In genomic region chr11:111652184-111652583, GRCh38 we compare ENCODE assay signal across 1 cellular context.
TF ChIP-seq lines count a peak whose summit lies in the region.

No MANE protein-coding gene starts in this region.

TF ChIP-seq in K562, 482 proteins besides CTCF, POLR2A, EP300 and RAD21:
- TF ChIP-seq XRCC4 (IDR thresholded peaks at IDR 0.05; ENCODE audit: extremely low read depth, insufficient read depth, insufficient read length) (no peak), ZNF77 (CRISPR knock-in tag; IDR thresholded peaks at IDR 0.05) (no peak), SREBF1 (IDR thresholded peaks at IDR 0.05; ENCODE audit: borderline replicate concordance, low read depth, low read length) (no peak), GABPB1 (CRISPR knock-in tag; IDR thresholded peaks at IDR 0.05) (no peak), HES1 (IDR thresholded peaks at IDR 0.05; ENCODE audit: low read depth) (no peak), FOXJ2 (tag; IDR thresholded peaks at IDR 0.05) (no peak), MGA (IDR thresholded peaks at IDR 0.05) (no peak), ZNF76 (CRISPR knock-in tag; IDR thresholded peaks at IDR 0.05; ENCODE audit: borderline replicate concordance) (no peak), ZNF197 (CRISPR knock-in tag; IDR thresholded peaks at IDR 0.05; ENCODE audit: low read depth) (no peak)
TF ChIP-seq in K562: peak in this region for 0.
